In the genomic region with DNA sequence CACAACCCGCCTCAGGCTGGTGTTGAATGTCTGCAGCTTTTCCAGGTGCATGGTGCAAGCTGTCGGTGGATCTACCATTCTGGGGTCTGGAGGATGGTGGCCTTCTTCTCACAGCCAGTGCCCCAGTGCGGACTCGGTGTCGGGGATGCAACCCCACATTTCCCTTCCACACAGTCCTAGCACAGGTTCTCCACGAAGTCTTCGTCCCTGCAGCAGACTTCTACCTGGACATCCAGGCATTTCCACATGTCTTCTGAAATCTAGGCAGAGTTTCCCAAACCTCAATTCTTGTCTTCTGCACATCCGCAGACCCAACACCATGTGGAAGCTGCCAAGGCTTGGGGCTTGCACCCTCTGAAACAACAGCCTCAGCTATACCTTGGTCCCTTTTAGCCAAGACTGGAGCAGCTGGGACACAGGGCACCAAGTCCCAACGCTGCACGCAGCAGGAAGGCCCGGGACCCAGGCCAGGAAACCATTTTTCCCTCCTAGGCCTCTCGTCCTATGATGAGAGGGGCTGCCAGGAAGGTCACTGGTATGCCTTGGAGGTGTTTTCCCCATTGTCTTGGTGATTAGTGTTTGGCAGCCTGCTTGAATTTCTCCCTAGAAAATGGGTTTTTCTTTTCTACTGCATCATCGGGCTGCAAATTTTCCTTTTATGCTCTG, we compare ENCODE assay signal across 2 cellular contexts.
TF ChIP-seq lines count a peak whose summit lies in the region.

No MANE protein-coding gene starts in this region.

TF ChIP-seq in GM12891, 5 proteins besides CTCF, POLR2A, EP300 and RAD21:
- TF ChIP-seq POU2F2 (IDR thresholded peaks at IDR 0.05; ENCODE audit: low read depth, low read length) (peak; percentile 30; the same call in 1 of the 2 replicates), TAF1 (IDR thresholded peaks at IDR 0.05; ENCODE audit: low read depth, low read length) (0 out of 2 replicates have a peak, but pooled peaks have one; percentile 27), PAX5 (IDR thresholded peaks at IDR 0.05; ENCODE audit: insufficient read depth, low read length, severe bottlenecking) (no peak), POLR2AphosphoS5 (IDR thresholded peaks at IDR 0.05; ENCODE audit: low read depth, low read length) (peak; percentile 90), SPI1 (IDR thresholded peaks at IDR 0.05; ENCODE audit: low read depth, low read length) (no peak)

TF ChIP-seq in GM12878, 131 proteins besides CTCF, POLR2A, EP300 and RAD21:
- peak; percentile 22; the same call in 1 of the 2 replicates for TF ChIP-seq POLR2AphosphoS5 (IDR thresholded peaks at IDR 0.05; ENCODE audit: low read length)
- TF ChIP-seq, protein P1, sequence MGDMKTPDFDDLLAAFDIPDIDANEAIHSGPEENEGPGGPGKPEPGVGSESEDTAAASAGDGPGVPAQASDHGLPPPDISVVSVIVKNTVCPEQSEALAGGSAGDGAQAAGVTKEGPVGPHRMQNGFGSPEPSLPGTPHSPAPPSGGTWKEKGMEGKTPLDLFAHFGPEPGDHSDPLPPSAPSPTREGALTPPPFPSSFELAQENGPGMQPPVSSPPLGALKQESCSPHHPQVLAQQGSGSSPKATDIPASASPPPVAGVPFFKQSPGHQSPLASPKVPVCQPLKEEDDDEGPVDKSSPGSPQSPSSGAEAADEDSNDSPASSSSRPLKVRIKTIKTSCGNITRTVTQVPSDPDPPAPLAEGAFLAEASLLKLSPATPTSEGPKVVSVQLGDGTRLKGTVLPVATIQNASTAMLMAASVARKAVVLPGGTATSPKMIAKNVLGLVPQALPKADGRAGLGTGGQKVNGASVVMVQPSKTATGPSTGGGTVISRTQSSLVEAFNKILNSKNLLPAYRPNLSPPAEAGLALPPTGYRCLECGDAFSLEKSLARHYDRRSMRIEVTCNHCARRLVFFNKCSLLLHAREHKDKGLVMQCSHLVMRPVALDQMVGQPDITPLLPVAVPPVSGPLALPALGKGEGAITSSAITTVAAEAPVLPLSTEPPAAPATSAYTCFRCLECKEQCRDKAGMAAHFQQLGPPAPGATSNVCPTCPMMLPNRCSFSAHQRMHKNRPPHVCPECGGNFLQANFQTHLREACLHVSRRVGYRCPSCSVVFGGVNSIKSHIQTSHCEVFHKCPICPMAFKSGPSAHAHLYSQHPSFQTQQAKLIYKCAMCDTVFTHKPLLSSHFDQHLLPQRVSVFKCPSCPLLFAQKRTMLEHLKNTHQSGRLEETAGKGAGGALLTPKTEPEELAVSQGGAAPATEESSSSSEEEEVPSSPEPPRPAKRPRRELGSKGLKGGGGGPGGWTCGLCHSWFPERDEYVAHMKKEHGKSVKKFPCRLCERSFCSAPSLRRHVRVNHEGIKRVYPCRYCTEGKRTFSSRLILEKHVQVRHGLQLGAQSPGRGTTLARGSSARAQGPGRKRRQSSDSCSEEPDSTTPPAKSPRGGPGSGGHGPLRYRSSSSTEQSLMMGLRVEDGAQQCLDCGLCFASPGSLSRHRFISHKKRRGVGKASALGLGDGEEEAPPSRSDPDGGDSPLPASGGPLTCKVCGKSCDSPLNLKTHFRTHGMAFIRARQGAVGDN (IDR thresholded peaks at IDR 0.05): no peak
- TF ChIP-seq CBX5 (IDR thresholded peaks at IDR 0.05; ENCODE audit: low read depth): 0 out of 2 replicates have a peak, but pooled peaks have one; percentile 65
